ENCODE assay signal across 2 cellular contexts in the genomic region with DNA sequence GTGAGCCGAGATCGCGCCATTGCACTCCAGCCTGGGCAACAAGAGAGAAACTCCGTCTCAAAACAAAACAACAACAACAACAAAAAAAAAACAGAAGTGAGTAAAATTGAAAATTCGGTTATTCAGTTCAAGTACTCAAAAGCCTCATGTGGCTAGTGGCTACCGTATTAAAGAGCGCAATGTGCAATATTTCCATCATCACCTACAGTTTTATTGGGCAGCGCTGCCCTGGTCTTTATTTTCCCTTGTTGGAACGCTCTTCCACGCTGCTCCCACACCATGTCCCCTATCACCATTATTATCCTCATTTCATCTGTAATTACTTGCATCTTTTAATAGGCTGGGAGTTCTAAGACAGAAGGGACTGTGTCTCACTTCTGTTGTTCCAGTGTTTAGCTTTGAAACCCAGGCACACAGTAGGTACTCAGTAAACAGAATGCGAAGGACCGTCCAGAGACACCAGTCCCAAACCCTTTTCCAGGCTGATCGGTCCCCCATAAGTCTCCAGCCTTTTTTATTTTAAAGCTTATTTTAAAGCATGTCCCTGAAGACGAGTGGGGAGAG.
TF ChIP-seq lines count a peak whose summit lies in the region.

No MANE protein-coding gene starts in this region.

TF ChIP-seq in IMR-90, 13 proteins besides CTCF, POLR2A, EP300 and RAD21:
- TF ChIP-seq NFE2L2 (IDR thresholded peaks at IDR 0.05; ENCODE audit: low read depth, low read length) (no peak), MAFK (IDR thresholded peaks at IDR 0.05; ENCODE audit: low read depth, low read length) (no peak), FOS (IDR thresholded peaks at IDR 0.05; ENCODE audit: low read depth, low read length) (no peak), RCOR1 (IDR thresholded peaks at IDR 0.05; ENCODE audit: insufficient replicate concordance, low read length) (no peak), USF2 (IDR thresholded peaks at IDR 0.05; ENCODE audit: low read depth, low read length) (no peak), CHD1 (IDR thresholded peaks at IDR 0.05; ENCODE audit: low read depth, low read length) (no peak), SMC3 (IDR thresholded peaks at IDR 0.05; ENCODE audit: low read depth, low read length) (no peak), BHLHE40 (IDR thresholded peaks at IDR 0.05; ENCODE audit: low read depth, low read length) (no peak), CEBPB (IDR thresholded peaks at IDR 0.05; ENCODE audit: low read depth, low read length) (no peak), MXI1 (IDR thresholded peaks at IDR 0.05; ENCODE audit: borderline replicate concordance, low read depth, low read length) (no peak), RFX5 (IDR thresholded peaks at IDR 0.05; ENCODE audit: low read depth, low read length) (no peak), MAZ (IDR thresholded peaks at IDR 0.05; ENCODE audit: borderline replicate concordance, low read depth, low read length) (no peak)
- TF ChIP-seq, protein P1, sequence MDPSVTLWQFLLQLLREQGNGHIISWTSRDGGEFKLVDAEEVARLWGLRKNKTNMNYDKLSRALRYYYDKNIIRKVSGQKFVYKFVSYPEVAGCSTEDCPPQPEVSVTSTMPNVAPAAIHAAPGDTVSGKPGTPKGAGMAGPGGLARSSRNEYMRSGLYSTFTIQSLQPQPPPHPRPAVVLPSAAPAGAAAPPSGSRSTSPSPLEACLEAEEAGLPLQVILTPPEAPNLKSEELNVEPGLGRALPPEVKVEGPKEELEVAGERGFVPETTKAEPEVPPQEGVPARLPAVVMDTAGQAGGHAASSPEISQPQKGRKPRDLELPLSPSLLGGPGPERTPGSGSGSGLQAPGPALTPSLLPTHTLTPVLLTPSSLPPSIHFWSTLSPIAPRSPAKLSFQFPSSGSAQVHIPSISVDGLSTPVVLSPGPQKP (IDR thresholded peaks at IDR 0.05; ENCODE audit: borderline replicate concordance, low read depth, low read length), result no peak

TF ChIP-seq in neural cell, 6 proteins besides CTCF, POLR2A, EP300 and RAD21:
- TF ChIP-seq MXI1 (conservative IDR thresholded peaks at IDR 0.05; ENCODE audit: poor library complexity, severe bottlenecking) (no peak), REST (IDR thresholded peaks at IDR 0.05; ENCODE audit: borderline replicate concordance) (no peak), EZH2 (IDR thresholded peaks at IDR 0.05; ENCODE audit: borderline replicate concordance, insufficient read depth, low read length, poor library complexity, severe bottlenecking) (no peak), SMC3 (conservative IDR thresholded peaks at IDR 0.05; ENCODE audit: poor library complexity) (no peak), TAF1 (IDR thresholded peaks at IDR 0.05; ENCODE audit: low read depth) (no peak), POLR2AphosphoS5 (IDR thresholded peaks at IDR 0.05) (no peak)
